In genomic region chrX:153766098-153766817, GRCh38 we compare ENCODE assay signal across 9 cellular contexts. TPM values are rescaled to one million over a fixed set of nuclear protein-coding genes. Genes with fewer than 3 reads are reported as not detected.
A peak's percentile ranks its signal among the peaks of the same experiment; 100 is the strongest.
DNase-seq lines count a peak whose midpoint lies in the region; ATAC-seq, FAIRE-seq and TF ChIP-seq lines count a peak whose summit lies in the region.
"Had no signal": no experiment of that assay in that cellular context is flagged by ENCODE, and none has a peak within 500 bp of the region (broad histone marks: within the 10 kb centered on the region; RNA-seq: fewer than 3 reads in every experiment).

No MANE protein-coding gene starts in this region.

- H3K27me3 Mint-ChIP-seq in stimulated activated naive CD8-positive, alpha-beta T cell treated with anti-CD3 and anti-CD28 coated beads, Interleukin-15, Interleukin-2, amounts not matched to agents 100 ng/mL and 50 ng/mL, for 24 hours: no peaks in the 10 kb centered on the region

- in situ Hi-C loops in HepG2 (cut with HindIII; ENCODE audit: extremely low pct_ligation_motif_present, low pct_unique_long_range_greater_than_20kb): no loop called here

- TF ChIP-seq EP300 in HepG2 (IDR thresholded peaks at IDR 0.05; ENCODE audit: low read depth in 2 of 2, low read length in 2 of 2): no peak
- no peak for TF ChIP-seq EP300 in HepG2 (CRISPR knock-in tag; IDR thresholded peaks at IDR 0.05; ENCODE audit: borderline replicate concordance)

- H3K4me1 ChIP-seq in ascending aorta (peaks cover 0 to 8% of the 10 kb centered on the region in 2 donors), HepG2 (ENCODE audit: insufficient read depth, low read length) (peaks cover 37% of the 10 kb centered on the region)

- TF ChIP-seq POLR2A in HepG2 (IDR thresholded peaks at IDR 0.05; ENCODE audit: insufficient read depth in 1 of 2, low read depth in 2 of 2, low read length in 2 of 2): no peak

- no peak for FAIRE-seq in HepG2 (lab: Jason Lieb, UNC)
- FAIRE-seq: colon had no signal

- H3K4me3 ChIP-seq in ascending aorta (peak overlapping the region; percentile 44 to 56), HepG2 (replicated peaks in 1 of 3; ENCODE audit: insufficient read depth in 1 of 3, low read depth in 2 of 3, low read length in 3 of 3) (peak overlapping the region; percentile 1 to 66 (median 53); a peak in 4 of 6 replicates)

- H3K27me3 ChIP-seq in ascending aorta: no peaks in the 10 kb centered on the region
- H3K27me3 ChIP-seq in HepG2 (ENCODE audit: control insufficient read depth in 1 of 2, insufficient read depth in 2 of 2, low read length in 2 of 2): no peaks in the 10 kb centered on the region

- H3K9ac ChIP-seq in HepG2 (ENCODE audit: insufficient read depth, low read depth, low read length): peak overlapping the region; percentile 54

- H3K27ac ChIP-seq in ascending aorta (peak overlapping the region; percentile 58 to 59), HepG2 (ENCODE audit: extremely low read length, insufficient read depth, low read length) (peak overlapping the region; percentile 13)

- no peaks in the 10 kb centered on the region for H3K9me3 ChIP-seq in ascending aorta
- H3K9me3 ChIP-seq in HepG2 (ENCODE audit: low read length): no peaks in the 10 kb centered on the region

- CTCF ChIA-PET in HepG2 (lab: Yijun Ruan, JAX; ENCODE audit: low intra/inter-chr PET ratio, low total read pairs): no interaction called here

- intact Hi-C loops in ascending aorta (cut with DNase I): no loop called here
- intact Hi-C loops in HepG2 (cut with micrococcal nuclease; ENCODE audit: unreplicated experiment): loop anchor here (10.0 kb wide), 1 partner anchor 179 kb away; the partner anchor contains the start of gene RENBP

- no TSS peak for BruUV-seq in HepG2 (replicated peaks; lab: Mats Ljungman, UMichigan)

- H3K36me3 ChIP-seq in ascending aorta: peaks cover 5 to 8% of the 10 kb centered on the region in 2 donors
- no peaks in the 10 kb centered on the region for H3K36me3 ChIP-seq in HepG2 (replicated peaks in 1 of 2; ENCODE audit: control insufficient read depth in 1 of 2, insufficient read depth in 2 of 2, low read length in 2 of 2)

- no peaks in the 10 kb centered on the region for H3K79me2 ChIP-seq in HepG2 (ENCODE audit: insufficient read depth, low read length)

- peak overlapping the region; percentile 78 for H3K4me2 ChIP-seq in HepG2 (ENCODE audit: low read depth, low read length)

- 23% methylated on average over 12 of the region's 21 CpGs for WGBS in HepG2 (ENCODE audit: low lambda C conversion rate)

- H4K20me1 ChIP-seq in HepG2 (ENCODE audit: insufficient read depth, low read length): no peaks in the 10 kb centered on the region

- H3K9me3 Mint-ChIP-seq in stimulated activated naive CD8-positive, alpha-beta T cell treated with anti-CD3 and anti-CD28 coated beads, Interleukin-15, Interleukin-2, amounts not matched to agents 100 ng/mL and 50 ng/mL, for 24 hours: no peaks in the 10 kb centered on the region

- peak; percentile 37 for ATAC-seq in HepG2
- no peak for ATAC-seq in GM21447 (IDR thresholded peaks at IDR 0.05; ENCODE audit: unreplicated experiment)
- ATAC-seq in HG03097 (IDR thresholded peaks at IDR 0.05; ENCODE audit: low FRiP score, unreplicated experiment): no peak

- TF ChIP-seq CTCF in ascending aorta (IDR thresholded peaks at IDR 0.05) (no peak), HepG2 (CRISPR knock-in tag; IDR thresholded peaks at IDR 0.05) (no peak)

- peaks cover 17% of the 10 kb centered on the region for H3K4me1 Mint-ChIP-seq in stimulated activated naive CD8-positive, alpha-beta T cell treated with anti-CD3 and anti-CD28 coated beads, Interleukin-15, Interleukin-2, amounts not matched to agents 100 ng/mL and 50 ng/mL, for 24 hours (ENCODE audit: low read depth)

- H3K36me3 Mint-ChIP-seq in stimulated activated naive CD8-positive, alpha-beta T cell treated with anti-CD3 and anti-CD28 coated beads, Interleukin-15, Interleukin-2, amounts not matched to agents 100 ng/mL and 50 ng/mL, for 24 hours (ENCODE audit: low read depth): no peaks in the 10 kb centered on the region

- H3K27ac Mint-ChIP-seq in stimulated activated naive CD8-positive, alpha-beta T cell treated with anti-CD3 and anti-CD28 coated beads, Interleukin-15, Interleukin-2, amounts not matched to agents 100 ng/mL and 50 ng/mL, for 24 hours: peak overlapping the region; percentile 21

- POLR2A ChIA-PET in HepG2 (lab: Yijun Ruan, JAX): interaction anchor here (0.8 to 2.2 kb wide), 6 partner anchors 28 to 201 kb away, joined by 3 to 11 read pairs (median 4); partner anchors contain the start of genes IDH3G, SLC6A8 and SSR4

- TF ChIP-seq RAD21 in HepG2 (CRISPR knock-in tag; IDR thresholded peaks at IDR 0.05): no peak

- DNase-seq in activated T-cell treated with anti-CD3 and anti-CD28 coated beads for 24 hours (ENCODE audit: low read depth) (peak; percentile 41), OCI-M1 (lab: John Stamatoyannopoulos, UW) (peak; percentile 89), ascending aorta (ENCODE audit: low spot score in 2 of 2) (peak in 1 of 2 donors; percentile 7), HepG2 (ENCODE audit: low spot score) (peak; percentile 48)
- DNase-seq in activated T-cell treated with anti-CD3 and anti-CD28 coated beads, Interleukin-2, amount 50 U/mL, for 1 hour: no peak

- no peak overlapping the region for H2AFZ ChIP-seq in HepG2 (ENCODE audit: low read length)

- H3K4me3 Mint-ChIP-seq in stimulated activated naive CD8-positive, alpha-beta T cell treated with anti-CD3 and anti-CD28 coated beads, Interleukin-15, Interleukin-2, amounts not matched to agents 100 ng/mL and 50 ng/mL, for 24 hours: peak overlapping the region; percentile 58

RNA-seq across cellular contexts. Expression of gene PLXNB3, which starts 2.2 kb away (rescaled TPM):
- total RNA-seq in ascending aorta (99.1 TPM), HepG2 (2016; rRNA removed; fragmentation: Illumina TruSeq; extraction: Trizol) (1.2 and 3.0 TPM in 2 replicates)
- total RNA-seq in HepG2 (2016; cell fraction: cytosol; rRNA removed; fragmentation: Illumina TruSeq; extraction: Trizol; ENCODE audit: low read depth): 0.20 and 0.62 TPM in 2 replicates
- total RNA-seq in HepG2 (2016; cell fraction: insoluble cytoplasmic fraction; rRNA removed; fragmentation: Illumina TruSeq; extraction: Trizol): 0.51 and 3.2 TPM in 2 replicates
- total RNA-seq in HepG2 (2016; cell fraction: membrane; rRNA removed; fragmentation: Illumina TruSeq; extraction: Trizol): 0.90 and 1.4 TPM in 2 replicates
- 3.6 and 5.9 TPM in 2 replicates for total RNA-seq in HepG2 (2016; cell fraction: nucleus; rRNA removed; fragmentation: Illumina TruSeq; extraction: Trizol)
- 6.9 and 8.1 TPM in 2 replicates for polyA plus RNA-seq in HepG2 (2011; rRNA removed)
- polyA plus RNA-seq in HepG2 (2011; cell fraction: cytosol; rRNA removed): 2.0 and 3.8 TPM in 2 replicates
- polyA plus RNA-seq in HepG2 (2011; cell fraction: nucleus; rRNA removed): 40.4 and 58.7 TPM in 2 replicates
- 3.4 and 5.7 TPM in 2 replicates for polyA plus RNA-seq in HepG2 (2012)
- polyA plus RNA-seq in HepG2 (2016; cell fraction: cytosol; fragmentation: Illumina TruSeq; extraction: Trizol; ENCODE audit: low read depth): 0.61 and 0.93 TPM in 2 replicates
- 1.8 and 2.9 TPM in 2 replicates for polyA plus RNA-seq in HepG2 (2016; cell fraction: insoluble cytoplasmic fraction; fragmentation: Illumina TruSeq; extraction: Trizol; ENCODE audit: low read depth)
- 2.0 and 2.3 TPM in 2 replicates for polyA plus RNA-seq in HepG2 (2016; cell fraction: membrane; fragmentation: Illumina TruSeq; extraction: Trizol; ENCODE audit: low read depth)
- 20.2 and 27.0 TPM in 2 replicates for polyA plus RNA-seq in HepG2 (2016; cell fraction: nucleus; fragmentation: Illumina TruSeq; extraction: Trizol; ENCODE audit: insufficient read depth, low read depth)
- polyA minus RNA-seq in HepG2 (2011; rRNA and poly(A)+ RNA removed; ENCODE audit: low replicate concordance): 0.68 and 8.0 TPM in 2 replicates
- 5.1 and 5.5 TPM in 2 replicates for polyA minus RNA-seq in HepG2 (2011; cell fraction: cytosol; rRNA and poly(A)+ RNA removed)
- polyA minus RNA-seq in HepG2 (2011; cell fraction: nucleus; rRNA and poly(A)+ RNA removed): 5.0 and 6.8 TPM in 2 replicates

RNA-seq across cellular contexts. Expression of gene SRPK3, which starts 14.6 kb away (rescaled TPM):
- total RNA-seq in ascending aorta (4.5 TPM), HepG2 (2016; rRNA removed; fragmentation: Illumina TruSeq; extraction: Trizol) (0.22 TPM in 1 of 2 replicates, not detected in the other)
- total RNA-seq in HepG2 (2016; cell fraction: cytosol; rRNA removed; fragmentation: Illumina TruSeq; extraction: Trizol; ENCODE audit: low read depth): not detected in 2 replicates
- total RNA-seq in HepG2 (2016; cell fraction: insoluble cytoplasmic fraction; rRNA removed; fragmentation: Illumina TruSeq; extraction: Trizol): 0.09 TPM in 1 of 2 replicates, not detected in the other
- total RNA-seq in HepG2 (2016; cell fraction: membrane; rRNA removed; fragmentation: Illumina TruSeq; extraction: Trizol): 0.07 TPM in 1 of 2 replicates, not detected in the other
- total RNA-seq in HepG2 (2016; cell fraction: nucleus; rRNA removed; fragmentation: Illumina TruSeq; extraction: Trizol): not detected in 2 replicates
- 0.10 and 0.30 TPM in 2 replicates for polyA plus RNA-seq in HepG2 (2011; rRNA removed)
- 0.03 and 0.13 TPM in 2 replicates for polyA plus RNA-seq in HepG2 (2011; cell fraction: cytosol; rRNA removed)
- polyA plus RNA-seq in HepG2 (2011; cell fraction: nucleus; rRNA removed): 0.93 and 2.1 TPM in 2 replicates
- 0.07 and 0.15 TPM in 2 replicates for polyA plus RNA-seq in HepG2 (2012)
- 0.16 and 0.37 TPM in 2 replicates for polyA plus RNA-seq in HepG2 (2016; cell fraction: cytosol; fragmentation: Illumina TruSeq; extraction: Trizol; ENCODE audit: low read depth)
- not detected in 2 replicates for polyA plus RNA-seq in HepG2 (2016; cell fraction: insoluble cytoplasmic fraction; fragmentation: Illumina TruSeq; extraction: Trizol; ENCODE audit: low read depth)
- polyA plus RNA-seq in HepG2 (2016; cell fraction: membrane; fragmentation: Illumina TruSeq; extraction: Trizol; ENCODE audit: low read depth): 0.14 TPM in 1 of 2 replicates, not detected in the other
- polyA plus RNA-seq in HepG2 (2016; cell fraction: nucleus; fragmentation: Illumina TruSeq; extraction: Trizol; ENCODE audit: insufficient read depth, low read depth): 0.57 TPM in 1 of 2 replicates, not detected in the other
- polyA minus RNA-seq in HepG2 (2011; rRNA and poly(A)+ RNA removed; ENCODE audit: low replicate concordance): 0.06 TPM in 1 of 2 replicates, not detected in the other
- not detected in 2 replicates for polyA minus RNA-seq in HepG2 (2011; cell fraction: cytosol; rRNA and poly(A)+ RNA removed)
- polyA minus RNA-seq in HepG2 (2011; cell fraction: nucleus; rRNA and poly(A)+ RNA removed): not detected in 2 replicates

RNA-seq across cellular contexts. Expression of gene IDH3G, which starts 27.9 kb away (rescaled TPM):
- total RNA-seq in ascending aorta (351 TPM), HepG2 (2016; rRNA removed; fragmentation: Illumina TruSeq; extraction: Trizol) (16.2 and 18.7 TPM in 2 replicates)
- total RNA-seq in HepG2 (2016; cell fraction: cytosol; rRNA removed; fragmentation: Illumina TruSeq; extraction: Trizol; ENCODE audit: low read depth): 13.0 and 13.1 TPM in 2 replicates
- total RNA-seq in HepG2 (2016; cell fraction: insoluble cytoplasmic fraction; rRNA removed; fragmentation: Illumina TruSeq; extraction: Trizol): 17.8 and 20.1 TPM in 2 replicates
- 8.6 and 11.1 TPM in 2 replicates for total RNA-seq in HepG2 (2016; cell fraction: membrane; rRNA removed; fragmentation: Illumina TruSeq; extraction: Trizol)
- 12.0 and 15.0 TPM in 2 replicates for total RNA-seq in HepG2 (2016; cell fraction: nucleus; rRNA removed; fragmentation: Illumina TruSeq; extraction: Trizol)
- 35.5 and 36.0 TPM in 2 replicates for polyA plus RNA-seq in HepG2 (2011; rRNA removed)
- polyA plus RNA-seq in HepG2 (2011; cell fraction: cytosol; rRNA removed): 26.8 and 43.0 TPM in 2 replicates
- polyA plus RNA-seq in HepG2 (2011; cell fraction: nucleus; rRNA removed): 101 and 115 TPM in 2 replicates
- 19.4 and 20.6 TPM in 2 replicates for polyA plus RNA-seq in HepG2 (2012)
- polyA plus RNA-seq in HepG2 (2016; cell fraction: cytosol; fragmentation: Illumina TruSeq; extraction: Trizol; ENCODE audit: low read depth): 11.0 and 12.1 TPM in 2 replicates
- 24.4 and 28.5 TPM in 2 replicates for polyA plus RNA-seq in HepG2 (2016; cell fraction: insoluble cytoplasmic fraction; fragmentation: Illumina TruSeq; extraction: Trizol; ENCODE audit: low read depth)
- 10.0 and 10.7 TPM in 2 replicates for polyA plus RNA-seq in HepG2 (2016; cell fraction: membrane; fragmentation: Illumina TruSeq; extraction: Trizol; ENCODE audit: low read depth)
- polyA plus RNA-seq in HepG2 (2016; cell fraction: nucleus; fragmentation: Illumina TruSeq; extraction: Trizol; ENCODE audit: insufficient read depth, low read depth): 28.9 and 29.2 TPM in 2 replicates
- polyA minus RNA-seq in HepG2 (2011; rRNA and poly(A)+ RNA removed; ENCODE audit: low replicate concordance): 56.4 and 152 TPM in 2 replicates
- polyA minus RNA-seq in HepG2 (2011; cell fraction: cytosol; rRNA and poly(A)+ RNA removed): 11.8 and 17.8 TPM in 2 replicates
- 16.5 and 18.6 TPM in 2 replicates for polyA minus RNA-seq in HepG2 (2011; cell fraction: nucleus; rRNA and poly(A)+ RNA removed)

RNA-seq across cellular contexts. Expression of gene SSR4, which starts 28.2 kb away (rescaled TPM):
- 331 TPM for total RNA-seq in ascending aorta
- 124 and 214 TPM in 2 replicates for total RNA-seq in HepG2 (2016; rRNA removed; fragmentation: Illumina TruSeq; extraction: Trizol)
- total RNA-seq in HepG2 (2016; cell fraction: cytosol; rRNA removed; fragmentation: Illumina TruSeq; extraction: Trizol; ENCODE audit: low read depth): 180 and 198 TPM in 2 replicates
- 138 and 213 TPM in 2 replicates for total RNA-seq in HepG2 (2016; cell fraction: insoluble cytoplasmic fraction; rRNA removed; fragmentation: Illumina TruSeq; extraction: Trizol)
- total RNA-seq in HepG2 (2016; cell fraction: membrane; rRNA removed; fragmentation: Illumina TruSeq; extraction: Trizol): 175 and 187 TPM in 2 replicates
- 143 and 151 TPM in 2 replicates for total RNA-seq in HepG2 (2016; cell fraction: nucleus; rRNA removed; fragmentation: Illumina TruSeq; extraction: Trizol)
- polyA plus RNA-seq in HepG2 (2011; rRNA removed): 288 and 319 TPM in 2 replicates
- 276 and 476 TPM in 2 replicates for polyA plus RNA-seq in HepG2 (2011; cell fraction: cytosol; rRNA removed)
- 234 and 252 TPM in 2 replicates for polyA plus RNA-seq in HepG2 (2011; cell fraction: nucleus; rRNA removed)
- 198 and 204 TPM in 2 replicates for polyA plus RNA-seq in HepG2 (2012)
- 201 and 218 TPM in 2 replicates for polyA plus RNA-seq in HepG2 (2016; cell fraction: cytosol; fragmentation: Illumina TruSeq; extraction: Trizol; ENCODE audit: low read depth)
- polyA plus RNA-seq in HepG2 (2016; cell fraction: insoluble cytoplasmic fraction; fragmentation: Illumina TruSeq; extraction: Trizol; ENCODE audit: low read depth): 141 and 145 TPM in 2 replicates
- polyA plus RNA-seq in HepG2 (2016; cell fraction: membrane; fragmentation: Illumina TruSeq; extraction: Trizol; ENCODE audit: low read depth): 192 and 200 TPM in 2 replicates
- 301 and 315 TPM in 2 replicates for polyA plus RNA-seq in HepG2 (2016; cell fraction: nucleus; fragmentation: Illumina TruSeq; extraction: Trizol; ENCODE audit: insufficient read depth, low read depth)
- polyA minus RNA-seq in HepG2 (2011; rRNA and poly(A)+ RNA removed; ENCODE audit: low replicate concordance): 172 and 203 TPM in 2 replicates
- polyA minus RNA-seq in HepG2 (2011; cell fraction: cytosol; rRNA and poly(A)+ RNA removed): 187 and 225 TPM in 2 replicates
- 34.9 TPM in 2 replicates for polyA minus RNA-seq in HepG2 (2011; cell fraction: nucleus; rRNA and poly(A)+ RNA removed)

RNA-seq across cellular contexts. Expression of gene ABCD1, which starts 41.6 kb away (rescaled TPM):
- total RNA-seq in ascending aorta: 14.7 TPM
- 10.1 and 15.9 TPM in 2 replicates for total RNA-seq in HepG2 (2016; rRNA removed; fragmentation: Illumina TruSeq; extraction: Trizol)
- total RNA-seq in HepG2 (2016; cell fraction: cytosol; rRNA removed; fragmentation: Illumina TruSeq; extraction: Trizol; ENCODE audit: low read depth): 1.6 and 2.0 TPM in 2 replicates
- 9.1 and 16.2 TPM in 2 replicates for total RNA-seq in HepG2 (2016; cell fraction: insoluble cytoplasmic fraction; rRNA removed; fragmentation: Illumina TruSeq; extraction: Trizol)
- total RNA-seq in HepG2 (2016; cell fraction: membrane; rRNA removed; fragmentation: Illumina TruSeq; extraction: Trizol): 5.1 and 7.8 TPM in 2 replicates
- 14.6 and 18.2 TPM in 2 replicates for total RNA-seq in HepG2 (2016; cell fraction: nucleus; rRNA removed; fragmentation: Illumina TruSeq; extraction: Trizol)
- polyA plus RNA-seq in HepG2 (2011; rRNA removed): 11.4 and 15.4 TPM in 2 replicates
- 7.2 and 9.7 TPM in 2 replicates for polyA plus RNA-seq in HepG2 (2011; cell fraction: cytosol; rRNA removed)
- polyA plus RNA-seq in HepG2 (2011; cell fraction: nucleus; rRNA removed): 50.2 and 59.9 TPM in 2 replicates
- polyA plus RNA-seq in HepG2 (2012): 19.7 and 23.2 TPM in 2 replicates
- polyA plus RNA-seq in HepG2 (2016; cell fraction: cytosol; fragmentation: Illumina TruSeq; extraction: Trizol; ENCODE audit: low read depth): 2.1 and 2.2 TPM in 2 replicates
- 8.6 and 12.6 TPM in 2 replicates for polyA plus RNA-seq in HepG2 (2016; cell fraction: insoluble cytoplasmic fraction; fragmentation: Illumina TruSeq; extraction: Trizol; ENCODE audit: low read depth)
- polyA plus RNA-seq in HepG2 (2016; cell fraction: membrane; fragmentation: Illumina TruSeq; extraction: Trizol; ENCODE audit: low read depth): 4.3 and 5.1 TPM in 2 replicates
- 34.6 and 36.9 TPM in 2 replicates for polyA plus RNA-seq in HepG2 (2016; cell fraction: nucleus; fragmentation: Illumina TruSeq; extraction: Trizol; ENCODE audit: insufficient read depth, low read depth)
- 25.4 and 48.9 TPM in 2 replicates for polyA minus RNA-seq in HepG2 (2011; rRNA and poly(A)+ RNA removed; ENCODE audit: low replicate concordance)
- polyA minus RNA-seq in HepG2 (2011; cell fraction: cytosol; rRNA and poly(A)+ RNA removed): 19.4 and 20.9 TPM in 2 replicates
- polyA minus RNA-seq in HepG2 (2011; cell fraction: nucleus; rRNA and poly(A)+ RNA removed): 25.5 and 30.1 TPM in 2 replicates

Comparison
In these comparisons a context has a peak if more than half of its experiments do, and no peak if none do; other contexts are left out.
1. RNA of gene PLXNB3, which starts 2.2 kb away (total RNA-seq): 99.1 TPM in ascending aorta (single experiment); 0.20 to 5.9 TPM in HepG2; every median in the first group is over 10 times any median in the second.
2. RNA of gene IDH3G, which starts 27.9 kb away (total RNA-seq): 351 TPM in ascending aorta (single experiment); 8.6 to 20.1 TPM in HepG2; every median in the first group is over 10 times any median in the second.